13 cellular contexts compared by ENCODE assay signal in genomic region chr10:114635101-114635500, GRCh38. TPM values are rescaled to one million over a fixed set of nuclear protein-coding genes. Genes with fewer than 3 reads are reported as not detected.
DNase-seq lines count a peak whose midpoint lies in the region; FAIRE-seq and TF ChIP-seq lines count a peak whose summit lies in the region.
"Had no signal": no experiment of that assay in that cellular context is flagged by ENCODE, and none has a peak within 500 bp of the region (broad histone marks: within the 10 kb centered on the region; RNA-seq: fewer than 3 reads in every experiment).

No MANE protein-coding gene starts in this region.

- H3K9me3 ChIP-seq in SK-N-MC (ENCODE audit: low read depth, low read length) (no peaks in the 10 kb centered on the region), esophagus muscularis mucosa (no peaks in the 10 kb centered on the region), parathyroid adenoma (ENCODE audit: control insufficient read depth, low read length) (no peaks in the 10 kb centered on the region), endodermal cell (ENCODE audit: control insufficient read depth, low read length) (no peaks in the 10 kb centered on the region)

- H3K4me1 ChIP-seq in esophagus muscularis mucosa (peaks cover 48 to 59% (median 53%) of the 10 kb centered on the region in 4 donors), parathyroid adenoma (peaks cover 9% of the 10 kb centered on the region), endodermal cell (ENCODE audit: control insufficient read depth, insufficient read depth, low read length) (peaks cover 4% of the 10 kb centered on the region)
- H3K4me1 ChIP-seq: BLaER1 had no signal

- H3K36me3 Mint-ChIP-seq in Calu3 (ENCODE audit: insufficient read depth, unreplicated experiment): peaks cover 22% of the 10 kb centered on the region
- no peaks in the 10 kb centered on the region for H3K36me3 Mint-ChIP-seq in endodermal cell (ENCODE audit: low read depth)

- WGBS in esophagus muscularis mucosa: 50% methylated on average over 7 of the region's 7 CpGs
- WGBS in endodermal cell (ENCODE audit: insufficient coverage in 1 of 2, insufficient read length in 1 of 2), 2 experiments: 91 to 93% methylated on average over 5 to 7 of the region's 7 CpGs

- FAIRE-seq in D721Med (lab: Jason Lieb, UNC): no peak

- TF ChIP-seq POLR2A in esophagus muscularis mucosa (IDR thresholded peaks at IDR 0.05; ENCODE audit: low read depth): no peak

- TF ChIP-seq CTCF in Calu3 (IDR thresholded peaks at IDR 0.05; ENCODE audit: unreplicated experiment) (no peak), esophagus muscularis mucosa (IDR thresholded peaks at IDR 0.05) (no peak), parathyroid adenoma (IDR thresholded peaks at IDR 0.05) (no peak), D721Med (IDR thresholded peaks at IDR 0.05; ENCODE audit: insufficient read depth, missing control alignments) (no peak), endodermal cell (conservative IDR thresholded peaks at IDR 0.05) (no peak)

- intact Hi-C loops in Calu3 (cut with micrococcal nuclease; ENCODE audit: unreplicated experiment): no loop called here
- intact Hi-C loops in esophagus muscularis mucosa (cut with DNase I): loop anchor here (2.0 kb wide), 1 partner anchor 46 kb away; no protein-coding TSS in a partner anchor

- H3K9ac ChIP-seq in SK-N-MC (ENCODE audit: insufficient read length) (peak overlapping the region; percentile 33), parathyroid adenoma (no peak overlapping the region), endodermal cell (ENCODE audit: extremely low read depth, low read length, poor library complexity, severe bottlenecking) (no peak overlapping the region)
- H3K9ac ChIP-seq: BLaER1 had no signal

- H3K9me3 Mint-ChIP-seq in Calu3 (ENCODE audit: low read depth, unreplicated experiment) (no peaks in the 10 kb centered on the region), endodermal cell (no peaks in the 10 kb centered on the region)

- CTCF ChIA-PET in Calu3 (lab: Charles Lee): interaction anchor here (1.0 to 1.3 kb wide), 2 partner anchors 50 to 57 kb away, joined by 3 read pairs; no protein-coding TSS in a partner anchor

- BruUV-seq in Calu3 (replicated peaks; lab: Mats Ljungman, UMichigan): no TSS peak

- H3K4me3 Mint-ChIP-seq in Calu3 (ENCODE audit: low read depth, unreplicated experiment) (peak overlapping the region; percentile 54), endodermal cell (no peak overlapping the region)

- peak overlapping the region; percentile 54 for H3K4me2 ChIP-seq in parathyroid adenoma (ENCODE audit: low read length)
- H3K4me2 ChIP-seq: BLaER1 had no signal

- no peak for TF ChIP-seq EP300 in esophagus muscularis mucosa (IDR thresholded peaks at IDR 0.05)

- peak overlapping the region; percentile 62 for H3K4me3 ChIP-seq in SK-N-MC
- H3K4me3 ChIP-seq in esophagus muscularis mucosa: no peak overlapping the region
- peak overlapping the region; percentile 38 for H3K4me3 ChIP-seq in parathyroid adenoma (ENCODE audit: low read depth, low read length)
- H3K4me3 ChIP-seq in endodermal cell (ENCODE audit: low read length): no peak overlapping the region
- H3K4me3 ChIP-seq: BLaER1 had no signal

- H3K4me1 Mint-ChIP-seq in Calu3 (ENCODE audit: low read depth, unreplicated experiment) (peaks cover 60% of the 10 kb centered on the region), endodermal cell (peaks cover 25% of the 10 kb centered on the region)

- H3K27ac ChIP-seq in SK-N-MC: peak overlapping the region; percentile 95
- peak overlapping the region; percentile 34 to 66 (median 54) for H3K27ac ChIP-seq in esophagus muscularis mucosa (replicated peaks in 1 of 4)
- H3K27ac ChIP-seq in parathyroid adenoma: peak overlapping the region; percentile 24
- H3K27ac ChIP-seq in endodermal cell (ENCODE audit: low read depth, low read length): no peak overlapping the region
- H3K27ac ChIP-seq: BLaER1 had no signal

- H3K27ac Mint-ChIP-seq in Calu3 (ENCODE audit: unreplicated experiment) (peak overlapping the region; percentile 78), endodermal cell (no peak overlapping the region)

- H3K79me2 ChIP-seq in parathyroid adenoma: no peaks in the 10 kb centered on the region

- H3K27me3 Mint-ChIP-seq in Calu3 (ENCODE audit: unreplicated experiment) (no peaks in the 10 kb centered on the region), endodermal cell (ENCODE audit: insufficient read depth) (peaks cover 46% of the 10 kb centered on the region)

- H3K36me3 ChIP-seq in SK-N-MC (ENCODE audit: insufficient read depth, low read length): no peaks in the 10 kb centered on the region
- H3K36me3 ChIP-seq in esophagus muscularis mucosa: peaks cover 0 to 8% (median 0%) of the 10 kb centered on the region in 4 donors
- H3K36me3 ChIP-seq in parathyroid adenoma (ENCODE audit: control insufficient read depth, insufficient read depth, low read length): no peaks in the 10 kb centered on the region
- no peaks in the 10 kb centered on the region for H3K36me3 ChIP-seq in endodermal cell (ENCODE audit: control insufficient read depth, insufficient read depth, low read length)
- H3K36me3 ChIP-seq: BLaER1 had no signal

- H2AFZ ChIP-seq in parathyroid adenoma: no peak overlapping the region

- DNase-seq in Calu3 (no peak), SK-N-MC (ENCODE audit: low read depth, low spot score) (no peak), esophagus muscularis mucosa (ENCODE audit: extremely low spot score) (no peak), D721Med (ENCODE audit: insufficient read length, low spot score) (no peak), NCI-H128 (lab: John Stamatoyannopoulos, UW; ENCODE audit: unreplicated experiment) (no peak), ureter (ENCODE audit: low spot score) (no peak), endodermal cell (no peak)
- DNase-seq: activated CD4-positive, alpha-beta T cell treated with anti-CD3 and anti-CD28 coated beads, Interleukin-2, amount 50 U/mL, for 1 hour; activated effector memory CD4-positive, alpha-beta T cell treated with Interleukin-2 at 50 U/mL for 16 hours; cortex of kidney; NCI-H1436 had no signal

- H3K27me3 ChIP-seq in esophagus muscularis mucosa: peaks cover 0 to 29% (median 0%) of the 10 kb centered on the region in 4 donors
- no peaks in the 10 kb centered on the region for H3K27me3 ChIP-seq in parathyroid adenoma (ENCODE audit: control insufficient read depth, insufficient read depth, low read length)
- H3K27me3 ChIP-seq in endodermal cell (ENCODE audit: control insufficient read depth, insufficient read depth, low read length, poor library complexity, severe bottlenecking): peaks cover 36% of the 10 kb centered on the region

RNA-seq across cellular contexts. Expression of gene ABLIM1, which starts 23.0 kb away (rescaled TPM):
- total RNA-seq in Calu3 (2022): 81.1 and 89.4 TPM in 2 replicates
- total RNA-seq in esophagus muscularis mucosa: 100 to 1,000 TPM in 3 of 4 donors, 10 to 100 TPM in 1; 83.1 to 145 (median 120) TPM
- total RNA-seq in ureter: 129 TPM
- 10 to 100 TPM; 39.3 to 49.3 TPM for total RNA-seq in endodermal cell
- polyA plus RNA-seq in endodermal cell (2013, experiment 1 of 2): 45.2 TPM
- polyA plus RNA-seq in endodermal cell (2013, experiment 2 of 2): 52.5 TPM

Comparison
In these comparisons a context has a peak if more than half of its experiments do, and no peak if none do; other contexts are left out.
1. H3K4me3 ChIP-seq: peak in SK-N-MC (single experiment) and parathyroid adenoma (single experiment); none in esophagus muscularis mucosa (0 of 4) and endodermal cell (single experiment).